ENCODE assay signal across 16 cellular contexts in the genomic region with DNA sequence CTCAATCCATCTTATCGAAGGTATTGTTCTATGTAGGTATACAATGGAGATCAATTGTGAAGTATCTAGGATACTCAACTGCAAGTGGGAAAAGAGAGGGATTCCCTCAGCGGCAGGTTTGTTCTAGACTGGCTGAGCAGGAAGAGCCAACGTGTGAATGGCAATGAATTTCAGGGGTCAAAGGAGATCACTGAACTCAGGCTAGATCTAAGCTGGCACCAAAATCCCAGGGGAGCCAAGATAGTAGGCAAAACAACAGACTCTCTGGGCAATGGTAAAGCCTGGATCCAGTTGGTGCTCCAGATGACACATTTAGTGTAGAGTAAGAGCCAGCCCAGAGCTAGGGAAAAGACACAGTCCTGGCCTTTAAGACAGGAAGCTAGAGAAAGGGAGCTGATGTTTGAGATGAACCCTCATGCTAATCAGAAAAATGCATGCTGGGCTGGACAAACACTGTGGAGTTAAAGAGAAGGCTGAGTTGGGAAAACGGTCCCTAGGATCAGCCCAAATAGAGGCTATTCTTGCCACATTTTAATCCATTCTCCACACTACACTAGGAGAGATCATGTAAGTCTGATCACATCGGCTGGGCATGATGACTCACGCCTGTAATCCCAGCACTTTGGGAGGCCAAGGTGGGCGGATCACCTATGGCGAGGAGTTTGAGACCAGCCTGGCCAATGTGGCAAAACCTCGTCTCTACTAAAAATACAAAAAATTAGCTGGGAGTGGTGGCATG. TPM values are rescaled to one million over a fixed set of nuclear protein-coding genes. Genes with fewer than 3 reads are reported as not detected.
DNase-seq lines count a peak whose midpoint lies in the region; ATAC-seq and TF ChIP-seq lines count a peak whose summit lies in the region.
"Had no signal": no experiment of that assay in that cellular context is flagged by ENCODE, and none has a peak within 500 bp of the region (broad histone marks: within the 10 kb centered on the region; RNA-seq: fewer than 3 reads in every experiment).

No MANE protein-coding gene starts in this region.

- no peak overlapping the region for H4K8ac ChIP-seq in mesendoderm (ENCODE audit: low read depth, low read length)

- no peaks in the 10 kb centered on the region for H3K9me3 Mint-ChIP-seq in endothelial cell (ENCODE audit: unreplicated experiment)

- H4K5ac ChIP-seq in mesendoderm (ENCODE audit: low read length): no peak overlapping the region

- H3K79me2 ChIP-seq in mesendoderm (ENCODE audit: control insufficient read depth, insufficient read depth, low read length): no peaks in the 10 kb centered on the region

- H3K36me3 Mint-ChIP-seq in endothelial cell (ENCODE audit: low read depth, unreplicated experiment): no peaks in the 10 kb centered on the region

- H3K27me3 Mint-ChIP-seq in endothelial cell (ENCODE audit: unreplicated experiment): no peaks in the 10 kb centered on the region

- H3K27ac Mint-ChIP-seq in endothelial cell (ENCODE audit: unreplicated experiment): no peak overlapping the region

- H2BK15ac ChIP-seq in mesendoderm (replicated peaks; ENCODE audit: low read depth): no peak overlapping the region

- H3K27ac ChIP-seq in VCaP (peak overlapping the region; percentile 93), mesendoderm (ENCODE audit: low read depth, low read length) (no peak overlapping the region)
- H3K27ac ChIP-seq: BLaER1 treated with 17β-estradiol and CSF1 and Interleukin-3, amounts not matched to agents 10 nM and 100 nM had no signal

- TF ChIP-seq CTCF in VCaP (conservative IDR thresholded peaks at IDR 0.05) (no peak), endothelial cell (IDR thresholded peaks at IDR 0.05; ENCODE audit: unreplicated experiment) (no peak)

- no peak overlapping the region for H3K4me3 ChIP-seq in mesendoderm (ENCODE audit: low read length)
- H3K4me3 ChIP-seq: A549; BLaER1 treated with 17β-estradiol and CSF1 and Interleukin-3, amounts not matched to agents 10 nM and 100 nM; MG63 had no signal

- H3K4me2 ChIP-seq in mesendoderm (ENCODE audit: low read length): no peak overlapping the region
- H3K4me2 ChIP-seq: A549 had no signal

- no peak for ATAC-seq in GM21423 (IDR thresholded peaks at IDR 0.05; ENCODE audit: unreplicated experiment)
- ATAC-seq: A549, PC-3 had no signal

- H3K9ac ChIP-seq in mesendoderm (ENCODE audit: low read length): no peak overlapping the region
- H3K9ac ChIP-seq: BLaER1 treated with 17β-estradiol and CSF1 and Interleukin-3, amounts not matched to agents 10 nM and 100 nM had no signal

- H2BK5ac ChIP-seq in mesendoderm (ENCODE audit: low read length): no peak overlapping the region

- DNase-seq in ELR (ENCODE audit: low read depth) (peak; percentile 20), M059J (ENCODE audit: low read depth) (peak; percentile 46), mesendoderm (peak; percentile 10), T-helper 1 cell (no peak), endothelial cell (ENCODE audit: low spot score) (no peak)
- DNase-seq: H7, KG1, MG63, NCI-H1092, NCI-H146, NCI-H526 treated with DMSO at 0.1 percent for 48 hours, PC-3 had no signal

- no peak overlapping the region for H3K4me3 Mint-ChIP-seq in endothelial cell (ENCODE audit: unreplicated experiment)

- H3K4me1 ChIP-seq in mesendoderm (ENCODE audit: control insufficient read depth, low read depth, low read length): no peaks in the 10 kb centered on the region

- H2AK5ac ChIP-seq in mesendoderm (ENCODE audit: low read length): no peak overlapping the region

- H2BK120ac ChIP-seq in mesendoderm (ENCODE audit: low read depth, low read length): no peak overlapping the region

- H3K4ac ChIP-seq in mesendoderm (ENCODE audit: low read depth, low read length): no peak overlapping the region

- no peaks in the 10 kb centered on the region for H3K36me3 ChIP-seq in mesendoderm (ENCODE audit: control insufficient read depth, insufficient read depth, low read length)
- H3K36me3 ChIP-seq: BLaER1 treated with 17β-estradiol and CSF1 and Interleukin-3, amounts not matched to agents 10 nM and 100 nM; MG63 had no signal

- no peaks in the 10 kb centered on the region for H3K4me1 Mint-ChIP-seq in endothelial cell (ENCODE audit: unreplicated experiment)

- no peaks in the 10 kb centered on the region for H3K27me3 ChIP-seq in mesendoderm (ENCODE audit: insufficient read depth, low read length, poor library complexity)
- H3K27me3 ChIP-seq: BLaER1 treated with 17β-estradiol and CSF1 and Interleukin-3, amounts not matched to agents 10 nM and 100 nM; MG63 had no signal

- no peaks in the 10 kb centered on the region for H3K79me1 ChIP-seq in mesendoderm (ENCODE audit: low read length)

- no peak overlapping the region for H3K56ac ChIP-seq in mesendoderm (ENCODE audit: low read length)

- no CpG with 5 or more reads among the region's 9 CpGs for WGBS in mesendoderm (ENCODE audit: extremely low coverage, insufficient coverage, low lambda C conversion rate)

- H3K23ac ChIP-seq in mesendoderm (ENCODE audit: low read length): no peak overlapping the region

- H3K18ac ChIP-seq in mesendoderm (ENCODE audit: low read length): no peak overlapping the region

RNA-seq across cellular contexts. Expression of a gene that starts 45.6 kb away (rescaled TPM):
- total RNA-seq in M059J (2014; rRNA removed; shearing (Covaris generic)): 11.9 and 27.0 TPM in 2 replicates
- polyA plus RNA-seq in mesendoderm (2013, experiment 1 of 2): 8.6 TPM
- polyA plus RNA-seq in mesendoderm (2013, experiment 2 of 2): 8.5 TPM
- total RNA-seq in endothelial cell (ENCODE audit: unreplicated experiment): 15.2 TPM

RNA-seq across cellular contexts. Expression of a gene that starts 46.8 kb away (rescaled TPM):
- 28.0 and 34.8 TPM in 2 replicates for total RNA-seq in M059J (2014; rRNA removed; shearing (Covaris generic))
- 37.6 TPM for polyA plus RNA-seq in mesendoderm (2013, experiment 1 of 2)
- polyA plus RNA-seq in mesendoderm (2013, experiment 2 of 2): 38.1 TPM
- 34.9 TPM for total RNA-seq in endothelial cell (ENCODE audit: unreplicated experiment)

Comparison
In these comparisons a context has a peak if more than half of its experiments do, and no peak if none do; other contexts are left out.
1. DNase-seq: peak in ELR (single experiment), M059J (single experiment) and mesendoderm (single experiment); none in T-helper 1 cell (0 of 5) and endothelial cell (single experiment).